ENCODE assay signal across 8 cellular contexts in the genomic region with DNA sequence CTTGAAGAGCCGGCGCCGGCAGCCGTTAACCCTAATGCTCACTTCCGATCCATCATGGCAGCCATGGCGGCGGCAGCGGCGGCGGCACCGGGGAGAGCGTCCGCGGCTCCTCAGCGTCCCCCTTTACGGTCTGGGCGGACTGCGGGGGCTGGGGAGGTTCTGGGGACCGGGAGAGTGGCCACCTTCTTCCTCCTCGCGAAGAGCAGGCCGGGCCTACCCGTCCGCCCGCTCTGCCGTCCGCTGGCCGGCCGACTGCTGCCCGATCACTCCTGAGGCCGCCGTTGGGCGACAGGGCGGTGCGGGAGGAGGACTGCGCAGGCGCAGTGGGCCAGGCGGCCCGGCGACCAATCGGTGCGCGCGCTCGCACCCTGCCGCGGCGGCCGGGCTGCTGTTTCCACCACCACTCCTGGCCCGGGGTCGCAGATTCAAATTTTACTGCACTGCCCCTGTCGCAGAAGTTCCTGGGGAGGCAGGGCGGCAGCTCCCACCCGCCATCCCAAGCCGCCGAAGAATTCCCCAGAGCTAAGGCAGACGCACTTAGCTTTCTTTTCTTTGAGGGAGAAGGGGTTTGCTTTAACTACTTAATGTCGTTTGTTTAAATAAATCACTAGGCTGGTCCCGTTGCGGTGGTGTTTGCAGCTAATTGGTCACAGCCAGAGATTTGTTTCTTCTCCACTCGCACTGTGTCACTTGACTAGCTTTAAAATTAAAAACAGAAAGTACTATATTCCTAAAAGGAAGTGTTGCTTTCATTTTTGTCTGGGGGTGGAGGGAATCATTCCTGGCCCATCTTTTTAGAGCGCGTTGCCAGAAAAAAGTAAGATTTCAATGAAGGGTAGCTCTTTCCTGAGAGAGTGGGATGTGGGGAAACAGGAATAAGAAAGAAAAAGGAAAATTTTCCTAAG. TPM values are rescaled to one million over a fixed set of nuclear protein-coding genes. Genes with fewer than 3 reads are reported as not detected.
DNase-seq lines count a peak whose midpoint lies in the region; ATAC-seq lines count a peak whose summit lies in the region.

A gene (minus strand): TSS at position 290 of the 905 bp plus-strand sequence. CDS start 452 bp downstream, outside the sequence.

- peak; percentile 87 for ATAC-seq in GM19463 (IDR thresholded peaks at IDR 0.05; ENCODE audit: unreplicated experiment)

- H3K4me1 Mint-ChIP-seq in CD8-positive, alpha-beta memory T cell = peaks cover 44 to 52% (median 51%) of the 10 kb centered on the region in 3 donors

- H3K9me3 ChIP-seq in CD8-positive, alpha-beta memory T cell (ENCODE audit: low read length) = no peaks in the 10 kb centered on the region

- no peaks in the 10 kb centered on the region for H3K36me3 ChIP-seq in CD8-positive, alpha-beta memory T cell (ENCODE audit: insufficient read depth, low read length)

- H3K36me3 Mint-ChIP-seq in CD8-positive, alpha-beta memory T cell = peaks cover 0 to 20% (median 0%) of the 10 kb centered on the region in 3 donors

- CTCF ChIA-PET in CD8-positive, alpha-beta memory T cell (lab: Charles Lee) = no interaction called here
- CTCF ChIA-PET in activated CD8-positive, alpha-beta memory T cell treated with anti-CD3 and anti-CD28 coated beads for 36 hours (lab: Charles Lee) = no interaction called here

- peak within 1 kb of the TSS; percentile 84 for H3K27ac ChIP-seq in CD8-positive, alpha-beta memory T cell (ENCODE audit: low read depth, low read length)

- DNase-seq in CD8-positive, alpha-beta memory T cell = peak; percentile 81 to 93 (median 88)
- DNase-seq in HK-2 (ENCODE audit: unreplicated experiment) (peak; percentile 83), medulla oblongata (ENCODE audit: extremely low spot score) (peak; percentile 91)
- DNase-seq in NK-92 treated with Interleukin-12 subunit alpha and Interleukin-12 subunit beta, amount 100 ng/mL, for 24 hours (lab: John Stamatoyannopoulos, UW) = peak; percentile 63
- DNase-seq in effector CD8-positive, alpha-beta T cell (lab: John Stamatoyannopoulos, UW) = peak; percentile 72
- DNase-seq in stimulated activated CD4-positive, alpha-beta T cell treated with anti-CD3 and anti-CD28 coated beads, TNF-alpha, amount 100 ng/mL, for 48 hours (ENCODE audit: low read depth in 3 of 3) = peak; percentile 73 to 83 (median 75)

- no peaks in the 10 kb centered on the region for H3K27me3 ChIP-seq in CD8-positive, alpha-beta memory T cell (ENCODE audit: insufficient read depth, low read length, poor library complexity, severe bottlenecking)

- H3K27me3 Mint-ChIP-seq in CD8-positive, alpha-beta memory T cell = no peaks in the 10 kb centered on the region

- peaks cover 38% of the 10 kb centered on the region for H3K4me1 ChIP-seq in CD8-positive, alpha-beta memory T cell (ENCODE audit: insufficient read depth, low read length)

- no peaks in the 10 kb centered on the region for H3K9me3 Mint-ChIP-seq in CD8-positive, alpha-beta memory T cell

- H3K4me3 Mint-ChIP-seq in CD8-positive, alpha-beta memory T cell = peak within 1 kb of the TSS; percentile 95 to 100 (median 98)

- POLR2A ChIA-PET in CD8-positive, alpha-beta memory T cell (lab: Charles Lee) = no interaction called here
- POLR2A ChIA-PET in activated CD8-positive, alpha-beta memory T cell treated with anti-CD3 and anti-CD28 coated beads for 36 hours (lab: Charles Lee) = no interaction called here

- peak within 1 kb of the TSS; percentile 90 to 99 (median 94) for H3K27ac Mint-ChIP-seq in CD8-positive, alpha-beta memory T cell

- H3K4me3 ChIP-seq in CD8-positive, alpha-beta memory T cell (ENCODE audit: low read length) = peak within 1 kb of the TSS; percentile 67

RNA-seq across cellular contexts. Expression of the gene that starts here (rescaled TPM):
- 10 to 100 TPM; 97.4 to 98.5 TPM for total RNA-seq in CD8-positive, alpha-beta memory T cell
- polyA plus RNA-seq in CD8-positive, alpha-beta memory T cell = 26.1 TPM
- total RNA-seq in activated CD8-positive, alpha-beta memory T cell treated with anti-CD3 and anti-CD28 coated beads for 36 hours = 10 to 100 TPM; 88.6 to 89.4 TPM

Comparison
In these comparisons a context has a peak if more than half of its experiments do, and no peak if none do; other contexts are left out.
1. Peak in every context shown above with its lines: DNase-seq, ATAC-seq, H3K4me3 ChIP-seq and H3K27ac ChIP-seq.